In genomic region chr2:188598551-188598950, GRCh38 we compare ENCODE assay signal across 17 cellular contexts.
DNase-seq lines count a peak whose midpoint lies in the region; ATAC-seq and TF ChIP-seq lines count a peak whose summit lies in the region.
"Had no signal": no experiment of that assay in that cellular context is flagged by ENCODE, and none has a peak within 500 bp of the region (broad histone marks: within the 10 kb centered on the region; RNA-seq: fewer than 3 reads in every experiment).

No MANE protein-coding gene starts in this region.

- CTCF ChIA-PET in naive thymus-derived CD4-positive, alpha-beta T cell (lab: Charles Lee): no interaction called here

- H3K9me3 ChIP-seq in naive thymus-derived CD4-positive, alpha-beta T cell (ENCODE audit: control insufficient read depth in 2 of 3, low read length in 3 of 3): no peaks in the 10 kb centered on the region
- H3K9me3 ChIP-seq: Caco-2 had no signal

- intact Hi-C loops in left cardiac atrium (cut with DNase I): no loop called here
- intact Hi-C loops in naive thymus-derived CD4-positive, alpha-beta T cell (cut with micrococcal nuclease): no loop called here

- H3K27me3 Mint-ChIP-seq in naive thymus-derived CD4-positive, alpha-beta T cell: no peaks in the 10 kb centered on the region
- H3K27me3 Mint-ChIP-seq: activated naive CD4-positive, alpha-beta T cell treated with anti-CD3 and anti-CD28 coated beads, Interleukin-2, amount 10 ng/mL, durations not matched to agents 7 days and 5 days; progenitor cell of endocrine pancreas; stimulated activated naive CD8-positive, alpha-beta T cell treated with anti-CD3 and anti-CD28 coated beads, Interleukin-15, Interleukin-2, amounts not matched to agents 100 ng/mL and 50 ng/mL, for 24 hours had no signal

- no peaks in the 10 kb centered on the region for H3K4me1 Mint-ChIP-seq in naive thymus-derived CD4-positive, alpha-beta T cell
- H3K4me1 Mint-ChIP-seq: activated naive CD4-positive, alpha-beta T cell treated with anti-CD3 and anti-CD28 coated beads, Interleukin-2, amount 10 ng/mL, durations not matched to agents 7 days and 5 days had no signal

- H3K27me3 ChIP-seq in naive thymus-derived CD4-positive, alpha-beta T cell (ENCODE audit: control insufficient read depth in 2 of 2, insufficient read depth in 2 of 2, low read length in 2 of 2): no peaks in the 10 kb centered on the region

- no peaks in the 10 kb centered on the region for H3K9me3 Mint-ChIP-seq in naive thymus-derived CD4-positive, alpha-beta T cell
- H3K9me3 Mint-ChIP-seq: activated naive CD4-positive, alpha-beta T cell treated with anti-CD3 and anti-CD28 coated beads, Interleukin-2, amount 10 ng/mL, durations not matched to agents 7 days and 5 days; stimulated activated naive CD8-positive, alpha-beta T cell treated with anti-CD3 and anti-CD28 coated beads, Interleukin-15, Interleukin-2, amounts not matched to agents 100 ng/mL and 50 ng/mL, for 24 hours had no signal

- H3K36me3 Mint-ChIP-seq in naive thymus-derived CD4-positive, alpha-beta T cell: no peaks in the 10 kb centered on the region
- H3K36me3 Mint-ChIP-seq: activated naive CD4-positive, alpha-beta T cell treated with anti-CD3 and anti-CD28 coated beads, Interleukin-2, amount 10 ng/mL, durations not matched to agents 7 days and 5 days had no signal

- H3K36me3 ChIP-seq in naive thymus-derived CD4-positive, alpha-beta T cell (ENCODE audit: control insufficient read depth in 2 of 3, insufficient read depth in 3 of 3, low read length in 3 of 3): no peaks in the 10 kb centered on the region
- H3K36me3 ChIP-seq: WERI-Rb-1 had no signal

- H3K4me3 Mint-ChIP-seq in naive thymus-derived CD4-positive, alpha-beta T cell: no peak overlapping the region
- H3K4me3 Mint-ChIP-seq: activated naive CD4-positive, alpha-beta T cell treated with anti-CD3 and anti-CD28 coated beads, Interleukin-2, amount 10 ng/mL, durations not matched to agents 7 days and 5 days; stimulated activated naive CD8-positive, alpha-beta T cell treated with anti-CD3 and anti-CD28 coated beads, Interleukin-15, Interleukin-2, amounts not matched to agents 100 ng/mL and 50 ng/mL, for 24 hours had no signal

- no peak for TF ChIP-seq CTCF in 22Rv1 (IDR thresholded peaks at IDR 0.05)

- peak; percentile 18 for DNase-seq in RPMI7951 (ENCODE audit: low read depth)
- no peak for DNase-seq in left cardiac atrium
- peak; percentile 34 for DNase-seq in mucosa of gallbladder (ENCODE audit: low spot score)
- DNase-seq in naive thymus-derived CD4-positive, alpha-beta T cell: no peak
- DNase-seq in GM03348 (ENCODE audit: low spot score): no peak
- no peak for DNase-seq in central memory CD4-positive, alpha-beta T cell
- DNase-seq in T1000 (lab: John Stamatoyannopoulos, UW): no peak
- DNase-seq: activated naive CD4-positive, alpha-beta T cell treated with anti-CD3 and anti-CD28 coated beads, Interleukin-2, amount 10 ng/mL, durations not matched to agents 7 days and 5 days; Caco-2; caudate nucleus; midbrain; NCI-H1092 treated with DMSO at 0.1 percent for 48 hours; stimulated activated CD4-positive, alpha-beta T cell treated with anti-CD3 and anti-CD28 coated beads, Interleukin-4, amount 100 ng/mL, for 4 hours; WERI-Rb-1 had no signal

- POLR2A ChIA-PET in naive thymus-derived CD4-positive, alpha-beta T cell (lab: Charles Lee): no interaction called here

- no peak overlapping the region for H3K4me3 ChIP-seq in naive thymus-derived CD4-positive, alpha-beta T cell (ENCODE audit: low read length)

- ATAC-seq in left cardiac atrium: peak; percentile 57 to 87
- ATAC-seq in naive thymus-derived CD4-positive, alpha-beta T cell: no peak

- no peak overlapping the region for H3K27ac Mint-ChIP-seq in naive thymus-derived CD4-positive, alpha-beta T cell
- H3K27ac Mint-ChIP-seq: activated naive CD4-positive, alpha-beta T cell treated with anti-CD3 and anti-CD28 coated beads, Interleukin-2, amount 10 ng/mL, durations not matched to agents 7 days and 5 days; progenitor cell of endocrine pancreas; stimulated activated naive CD8-positive, alpha-beta T cell treated with anti-CD3 and anti-CD28 coated beads, Interleukin-15, Interleukin-2, amounts not matched to agents 100 ng/mL and 50 ng/mL, for 24 hours had no signal

- no peaks in the 10 kb centered on the region for H3K4me1 ChIP-seq in naive thymus-derived CD4-positive, alpha-beta T cell (ENCODE audit: control insufficient read depth in 2 of 2, insufficient read depth in 2 of 2, low read length in 2 of 2)

- peak overlapping the region; percentile 56 for H3K27ac ChIP-seq in 22Rv1
- H3K27ac ChIP-seq in naive thymus-derived CD4-positive, alpha-beta T cell (ENCODE audit: low read depth, low read length): no peak overlapping the region
- H3K27ac ChIP-seq: WERI-Rb-1 had no signal

Comparison
In these comparisons a context has a peak if more than half of its experiments do, and no peak if none do; other contexts are left out.
1. DNase-seq: peak in RPMI7951 (single experiment) and mucosa of gallbladder (single experiment); none in left cardiac atrium (single experiment), naive thymus-derived CD4-positive, alpha-beta T cell (0 of 9), GM03348 (single experiment), central memory CD4-positive, alpha-beta T cell (single experiment) and T1000 (single experiment).